In the genomic region with DNA sequence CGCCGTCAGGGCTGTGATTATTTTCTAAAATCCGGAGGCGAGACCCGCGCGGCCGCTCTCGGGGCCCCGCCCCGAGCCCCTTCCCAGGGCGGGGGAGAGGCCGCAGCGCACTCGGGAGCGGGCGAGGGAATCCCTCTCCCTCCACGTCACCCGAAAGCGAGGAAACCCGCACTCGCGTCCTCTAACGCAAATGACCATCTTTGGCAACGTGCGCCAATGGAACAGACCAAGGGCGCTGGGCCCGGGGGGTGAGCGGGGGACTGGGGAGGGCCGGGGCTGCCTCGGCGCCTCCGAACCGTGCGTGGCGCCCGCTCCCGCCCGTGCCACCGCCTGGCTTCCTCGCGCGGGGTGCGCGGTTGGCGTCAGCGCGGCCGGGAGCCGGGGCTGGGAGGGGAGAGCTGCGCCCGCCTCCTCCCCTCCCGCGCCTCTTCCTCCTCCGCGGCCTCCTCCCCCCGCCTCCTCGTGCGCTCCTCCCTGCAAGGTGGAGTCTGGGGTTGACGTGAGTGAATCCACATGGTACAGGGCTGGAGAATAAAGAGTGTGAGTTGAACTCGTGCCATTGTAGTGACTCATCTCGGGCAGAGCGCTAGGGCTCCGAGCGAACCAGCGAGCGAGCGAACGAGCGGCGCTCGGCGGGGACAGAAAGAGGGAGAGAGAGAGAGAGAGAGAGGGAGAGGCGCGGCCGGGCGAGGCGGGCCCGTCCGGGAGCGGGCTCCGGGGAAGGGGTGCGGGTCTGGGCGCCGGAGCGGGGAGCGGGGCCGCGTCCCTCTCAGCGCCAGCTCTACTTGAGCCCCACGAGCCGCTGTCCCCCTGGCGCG, we compare ENCODE assay signal across 1 cellular context.
TF ChIP-seq lines count a peak whose summit lies in the region.

FOSL2 (plus strand) TSS at position 562 of the 818 bp plus-strand sequence. CDS start 863 bp downstream, outside the sequence.

TF ChIP-seq in K562, 482 proteins besides CTCF, POLR2A, EP300 and RAD21 (continued from another document and continues in another):
- TF ChIP-seq GTF3C2 (IDR thresholded peaks at IDR 0.05; ENCODE audit: borderline replicate concordance, extremely low read depth, insufficient read length) (no peak), SMAD2 (IDR thresholded peaks at IDR 0.05; ENCODE audit: low read depth, low read length) (no peak), NBN (IDR thresholded peaks at IDR 0.05; ENCODE audit: low read depth) (peak; percentile 57), PKNOX1 (IDR thresholded peaks at IDR 0.05) (peak; percentile 33; the same call in 1 of the 2 replicates), ZNF24 (IDR thresholded peaks at IDR 0.05) (peak; percentile 26; the same call in 1 of the 2 replicates), ATF1 (CRISPR knock-in tag; IDR thresholded peaks at IDR 0.05) (no peak), ATF1 (tag; IDR thresholded peaks at IDR 0.05) (peak; percentile 82), KHSRP (IDR thresholded peaks at IDR 0.05) (no peak), RBBP5 (IDR thresholded peaks at IDR 0.05; ENCODE audit: borderline replicate concordance, insufficient read depth, low read length, poor library complexity, severe bottlenecking) (no peak), DPF2 (IDR thresholded peaks at IDR 0.05) (peak; percentile 57; the same call in 1 of the 2 replicates), KDM4B (IDR thresholded peaks at IDR 0.05; ENCODE audit: borderline replicate concordance in 2 of 2, low read depth in 1 of 2) (0 out of 4 replicates have a peak, but pooled peaks of 1 of the 2 experiments have one; percentile 67), ETV1 (tag; conservative IDR thresholded peaks at IDR 0.05; ENCODE audit: low read depth) (no peak), PHF21A (IDR thresholded peaks at IDR 0.05; ENCODE audit: borderline replicate concordance, low read depth) (peak; percentile 89; the same call in 1 of the 2 replicates), ELF2 (CRISPR knock-in tag; IDR thresholded peaks at IDR 0.05) (no peak), ZNF212 (CRISPR knock-in tag; IDR thresholded peaks at IDR 0.05) (0 out of 2 replicates have a peak, but pooled peaks have one; percentile 12), MTA3 (IDR thresholded peaks at IDR 0.05; ENCODE audit: borderline replicate concordance) (peak; percentile 46; the same call in 1 of the 2 replicates), KDM5B (IDR thresholded peaks at IDR 0.05; ENCODE audit: insufficient replicate concordance, low read depth, low read length) (peak; percentile 58), BHLHE40 (IDR thresholded peaks at IDR 0.05; ENCODE audit: low read length) (peak; percentile 91), ZKSCAN1 (IDR thresholded peaks at IDR 0.05; ENCODE audit: low read depth, low read length) (no peak), MAX (CRISPR knock-in tag; IDR thresholded peaks at IDR 0.05) (peak; percentile 94), TBP (optimal IDR thresholded peaks at IDR 0.05; ENCODE audit: low read depth, low read length) (peak; percentile 74), SOX6 (IDR thresholded peaks at IDR 0.05) (peak; percentile 69), NONO (IDR thresholded peaks at IDR 0.05; ENCODE audit: low read depth in 2 of 2, low read length in 1 of 2) (peak in 1 of 2 experiments; percentile 97; a peak in 2 of 4 replicates), MTA2 (IDR thresholded peaks at IDR 0.05; ENCODE audit: low read depth) (no peak), UBTF (IDR thresholded peaks at IDR 0.05; ENCODE audit: borderline replicate concordance in 1 of 2, low read depth in 2 of 2, low read length in 2 of 2) (peak in 1 of 2 experiments; percentile 88; a peak in 1 of 4 replicates), ELK1 (CRISPR knock-in tag; IDR thresholded peaks at IDR 0.05) (no peak), ETS2 (tag; IDR thresholded peaks at IDR 0.05; ENCODE audit: borderline replicate concordance, poor library complexity, severe bottlenecking) (no peak), NFE2 (IDR thresholded peaks at IDR 0.05; ENCODE audit: low read depth) (0 out of 2 replicates have a peak, but pooled peaks have one; percentile 22), ZNF395 (CRISPR knock-in tag; IDR thresholded peaks at IDR 0.05) (0 out of 2 replicates have a peak, but pooled peaks have one; percentile 23), GTF2E2 (tag; IDR thresholded peaks at IDR 0.05) (peak; percentile 91), MXI1 (IDR thresholded peaks at IDR 0.05; ENCODE audit: low read depth, low read length) (peak; percentile 46; the same call in 1 of the 2 replicates), NRF1 (conservative IDR thresholded peaks at IDR 0.05 in 1 of 2, IDR thresholded peaks at IDR 0.05 in 1 of 2) (peak; percentile 50 to 52; a peak in 2 of 4 replicates), SMARCA4 (IDR thresholded peaks at IDR 0.05) (peak; percentile 57), L3MBTL2 (IDR thresholded peaks at IDR 0.05) (peak; percentile 79), HNRNPL (IDR thresholded peaks at IDR 0.05; ENCODE audit: low read depth, low read length) (0 out of 2 replicates have a peak, but pooled peaks have one; percentile 16), FOXM1 (IDR thresholded peaks at IDR 0.05; ENCODE audit: low read depth) (no peak), FOXM1 (CRISPR knock-in tag; IDR thresholded peaks at IDR 0.05; ENCODE audit: low read depth) (0 out of 2 replicates have a peak, but pooled peaks have one; percentile 62), SAP30 (IDR thresholded peaks at IDR 0.05; ENCODE audit: borderline replicate concordance, insufficient read depth, low read depth, low read length, poor library complexity, severe bottlenecking) (peak; percentile 30)
- TF ChIP-seq, protein P1, sequence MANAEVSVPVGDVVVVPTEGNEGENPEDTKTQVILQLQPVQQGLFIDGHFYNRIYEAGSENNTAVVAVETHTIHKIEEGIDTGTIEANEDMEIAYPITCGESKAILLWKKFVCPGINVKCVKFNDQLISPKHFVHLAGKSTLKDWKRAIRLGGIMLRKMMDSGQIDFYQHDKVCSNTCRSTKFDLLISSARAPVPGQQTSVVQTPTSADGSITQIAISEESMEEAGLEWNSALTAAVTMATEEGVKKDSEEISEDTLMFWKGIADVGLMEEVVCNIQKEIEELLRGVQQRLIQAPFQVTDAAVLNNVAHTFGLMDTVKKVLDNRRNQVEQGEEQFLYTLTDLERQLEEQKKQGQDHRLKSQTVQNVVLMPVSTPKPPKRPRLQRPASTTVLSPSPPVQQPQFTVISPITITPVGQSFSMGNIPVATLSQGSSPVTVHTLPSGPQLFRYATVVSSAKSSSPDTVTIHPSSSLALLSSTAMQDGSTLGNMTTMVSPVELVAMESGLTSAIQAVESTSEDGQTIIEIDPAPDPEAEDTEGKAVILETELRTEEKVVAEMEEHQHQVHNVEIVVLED (CRISPR knock-in tag; IDR thresholded peaks at IDR 0.05): 0 out of 2 replicates have a peak, but pooled peaks have one; percentile 12
- TF ChIP-seq, protein P2, sequence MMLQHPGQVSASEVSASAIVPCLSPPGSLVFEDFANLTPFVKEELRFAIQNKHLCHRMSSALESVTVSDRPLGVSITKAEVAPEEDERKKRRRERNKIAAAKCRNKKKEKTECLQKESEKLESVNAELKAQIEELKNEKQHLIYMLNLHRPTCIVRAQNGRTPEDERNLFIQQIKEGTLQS (IDR thresholded peaks at IDR 0.05): peak; percentile 94
- TF ChIP-seq, protein P2 (CRISPR knock-in tag; conservative IDR thresholded peaks at IDR 0.05): no peak; the same call in 1 of the 2 replicates
- TF ChIP-seq, protein P3, sequence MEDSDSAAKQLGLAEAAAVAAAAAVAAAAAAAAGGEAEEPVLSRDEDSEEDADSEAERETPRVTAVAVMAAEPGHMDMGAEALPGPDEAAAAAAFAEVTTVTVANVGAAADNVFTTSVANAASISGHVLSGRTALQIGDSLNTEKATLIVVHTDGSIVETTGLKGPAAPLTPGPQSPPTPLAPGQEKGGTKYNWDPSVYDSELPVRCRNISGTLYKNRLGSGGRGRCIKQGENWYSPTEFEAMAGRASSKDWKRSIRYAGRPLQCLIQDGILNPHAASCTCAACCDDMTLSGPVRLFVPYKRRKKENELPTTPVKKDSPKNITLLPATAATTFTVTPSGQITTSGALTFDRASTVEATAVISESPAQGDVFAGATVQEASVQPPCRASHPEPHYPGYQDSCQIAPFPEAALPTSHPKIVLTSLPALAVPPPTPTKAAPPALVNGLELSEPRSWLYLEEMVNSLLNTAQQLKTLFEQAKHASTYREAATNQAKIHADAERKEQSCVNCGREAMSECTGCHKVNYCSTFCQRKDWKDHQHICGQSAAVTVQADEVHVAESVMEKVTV (CRISPR knock-in tag; IDR thresholded peaks at IDR 0.05): peak; percentile 78
- TF ChIP-seq, protein P4, sequence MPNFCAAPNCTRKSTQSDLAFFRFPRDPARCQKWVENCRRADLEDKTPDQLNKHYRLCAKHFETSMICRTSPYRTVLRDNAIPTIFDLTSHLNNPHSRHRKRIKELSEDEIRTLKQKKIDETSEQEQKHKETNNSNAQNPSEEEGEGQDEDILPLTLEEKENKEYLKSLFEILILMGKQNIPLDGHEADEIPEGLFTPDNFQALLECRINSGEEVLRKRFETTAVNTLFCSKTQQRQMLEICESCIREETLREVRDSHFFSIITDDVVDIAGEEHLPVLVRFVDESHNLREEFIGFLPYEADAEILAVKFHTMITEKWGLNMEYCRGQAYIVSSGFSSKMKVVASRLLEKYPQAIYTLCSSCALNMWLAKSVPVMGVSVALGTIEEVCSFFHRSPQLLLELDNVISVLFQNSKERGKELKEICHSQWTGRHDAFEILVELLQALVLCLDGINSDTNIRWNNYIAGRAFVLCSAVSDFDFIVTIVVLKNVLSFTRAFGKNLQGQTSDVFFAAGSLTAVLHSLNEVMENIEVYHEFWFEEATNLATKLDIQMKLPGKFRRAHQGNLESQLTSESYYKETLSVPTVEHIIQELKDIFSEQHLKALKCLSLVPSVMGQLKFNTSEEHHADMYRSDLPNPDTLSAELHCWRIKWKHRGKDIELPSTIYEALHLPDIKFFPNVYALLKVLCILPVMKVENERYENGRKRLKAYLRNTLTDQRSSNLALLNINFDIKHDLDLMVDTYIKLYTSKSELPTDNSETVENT (CRISPR knock-in tag; IDR thresholded peaks at IDR 0.05): 0 out of 2 replicates have a peak, but pooled peaks have one; percentile 12
